ENCODE assay signal across 1 cellular context in genomic region chr14:77320238-77320935, GRCh38.
TF ChIP-seq lines count a peak whose summit lies in the region.

Gene POMT2, minus strand, starts transcription at chr14:77320883. Its CDS starts 202 bp downstream, at chr14:77320681.

TF ChIP-seq in K562, 482 proteins besides CTCF, POLR2A, EP300 and RAD21 (continued from another document):
- TF ChIP-seq ARID4B (CRISPR knock-in tag; IDR thresholded peaks at IDR 0.05) (peak; percentile 94), TEAD4 (IDR thresholded peaks at IDR 0.05; ENCODE audit: low read length) (no peak), TEAD4 (CRISPR knock-in tag; IDR thresholded peaks at IDR 0.05; ENCODE audit: borderline replicate concordance) (peak; percentile 58; the same call in 1 of the 2 replicates), CBFB (CRISPR knock-in tag; IDR thresholded peaks at IDR 0.05) (no peak), HOMEZ (CRISPR knock-in tag; IDR thresholded peaks at IDR 0.05) (no peak), MNT (conservative IDR thresholded peaks at IDR 0.05) (peak in 1 of 2 experiments; percentile 75; a peak in 2 of 4 replicates), MECOM (CRISPR knock-in tag; IDR thresholded peaks at IDR 0.05) (no peak), UBTF (IDR thresholded peaks at IDR 0.05; ENCODE audit: borderline replicate concordance in 1 of 2, low read depth in 2 of 2, low read length in 2 of 2) (no peak), TFAP4 (CRISPR knock-in tag; IDR thresholded peaks at IDR 0.05; ENCODE audit: borderline replicate concordance) (peak; percentile 86), SMARCE1 (IDR thresholded peaks at IDR 0.05) (no peak), CXXC5 (CRISPR knock-in tag; IDR thresholded peaks at IDR 0.05) (peak; percentile 50), TAF1 (IDR thresholded peaks at IDR 0.05; ENCODE audit: control insufficient read depth, extremely low read depth, insufficient read depth, low read length, severe bottlenecking) (peak; percentile 15), USF1 (CRISPR knock-in tag; IDR thresholded peaks at IDR 0.05) (peak; percentile 37; the same call in 1 of the 2 replicates), PHF20 (IDR thresholded peaks at IDR 0.05; ENCODE audit: partially characterized antibody) (peak; percentile 42), NKRF (IDR thresholded peaks at IDR 0.05; ENCODE audit: borderline replicate concordance) (peak; percentile 74; the same call in 1 of the 2 replicates)
